Comparison of ENCODE assay signal across 30 cellular contexts in the genomic region with DNA sequence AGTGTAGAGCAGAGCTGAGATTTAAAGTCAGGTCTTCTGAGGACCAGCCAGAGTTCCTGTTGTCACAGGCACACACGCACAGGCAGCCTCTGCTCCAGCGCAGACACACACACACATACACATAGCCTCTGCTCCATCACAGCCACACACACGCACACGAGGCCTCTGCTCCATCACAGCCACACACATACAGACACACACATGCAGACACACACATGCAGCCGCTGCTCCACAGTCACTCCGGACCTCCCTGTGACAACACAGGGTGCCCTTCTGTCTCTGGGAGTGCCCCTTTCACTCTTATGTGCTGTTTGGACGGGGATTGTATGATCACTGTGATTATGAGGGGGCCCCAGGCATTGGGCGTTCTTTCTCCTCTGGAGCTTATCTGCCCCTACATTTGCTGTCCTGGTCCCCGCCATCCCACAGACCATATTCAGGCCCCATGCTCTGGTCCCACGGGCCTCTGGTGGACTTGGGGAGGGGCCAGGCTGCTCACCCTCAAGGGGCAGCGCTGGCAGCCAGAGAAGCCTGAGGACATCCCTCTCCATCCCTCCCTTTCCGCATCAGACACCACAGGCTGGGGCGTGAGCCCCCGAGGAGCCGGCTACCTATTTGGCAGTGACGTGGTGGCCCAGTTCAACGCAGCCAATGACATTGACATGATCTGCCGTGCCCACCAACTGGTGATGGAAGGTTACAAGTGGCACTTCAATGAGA. TPM values are rescaled to one million over a fixed set of nuclear protein-coding genes. Genes with fewer than 3 reads are reported as not detected.
DNase-seq lines count a peak whose midpoint lies in the region; ATAC-seq and TF ChIP-seq lines count a peak whose summit lies in the region.
"Had no signal": no experiment of that assay in that cellular context is flagged by ENCODE, and none has a peak within 500 bp of the region (broad histone marks: within the 10 kb centered on the region; RNA-seq: fewer than 3 reads in every experiment).

No MANE protein-coding gene starts in this region.

- H3K27me3 ChIP-seq in left ventricle myocardium inferior (ENCODE audit: low read depth) (no peaks in the 10 kb centered on the region), prostate gland (replicated peaks; ENCODE audit: insufficient read depth) (no peaks in the 10 kb centered on the region)
- H3K27me3 ChIP-seq: brain microvascular endothelial cell, esophagus muscularis mucosa, tibial nerve had no signal

- 84% methylated on average over 15 of the region's 18 CpGs for WGBS in prostate gland

- TF ChIP-seq CTCF in left ventricle myocardium inferior (IDR thresholded peaks at IDR 0.05; ENCODE audit: borderline replicate concordance) = no peak
- no peak for TF ChIP-seq CTCF in RWPE1 (conservative IDR thresholded peaks at IDR 0.05; ENCODE audit: low read depth)
- TF ChIP-seq CTCF in prostate gland (IDR thresholded peaks at IDR 0.05) = no peak

- intact Hi-C loops in left ventricle myocardium inferior (cut with micrococcal nuclease) = no loop called here
- intact Hi-C loops in left cardiac atrium (cut with DNase I) = no loop called here
- intact Hi-C loops in left colon (cut with DNase I, micrococcal nuclease) = no loop called here
- intact Hi-C loops in prostate gland (cut with DNase I) = no loop called here

- POLR2A ChIA-PET in RWPE1 (lab: Yijun Ruan, JAX; ENCODE audit: low non-redundant PET) = no interaction called here

- peaks cover 25% of the 10 kb centered on the region for H3K4me1 Mint-ChIP-seq in stimulated activated effector memory CD8-positive, alpha-beta T cell treated with anti-CD3 and anti-CD28 coated beads, Interleukin-12 subunit alpha, Interleukin-12 subunit beta, amount 100 ng/mL, for 72 hours
- H3K4me1 Mint-ChIP-seq: mesothelial cell of epicardium had no signal

- DNase-seq in left ventricle myocardium inferior (no peak), left cardiac atrium (no peak), RWPE1 (ENCODE audit: low spot score) (no peak), left colon (no peak), prostate gland (ENCODE audit: low spot score) (no peak), AML-193 (lab: John Stamatoyannopoulos, UW) (no peak)
- DNase-seq in stimulated activated effector memory CD8-positive, alpha-beta T cell treated with anti-CD3 and anti-CD28 coated beads, Interleukin-12 subunit alpha, Interleukin-12 subunit beta, amount 100 ng/mL, for 72 hours (ENCODE audit: low spot score in 2 of 2) = no peak
- DNase-seq in stimulated activated CD4-positive, alpha-beta T cell treated with anti-CD3 and anti-CD28 coated beads, Interleukin-2, amount 100 ng/mL, for 24 hours = no peak
- DNase-seq: activated CD4-positive, alpha-beta memory T cell treated with anti-CD3 and anti-CD28 coated beads for 36 hours; activated gamma-delta T cell; brain microvascular endothelial cell; cerebellar nuclear complex; dermis blood vessel endothelial cell; EL; foreskin fibroblast; head of caudate nucleus; Karpas-422; naive B cell; NCI-H2029 treated with DMSO at 0.1 percent for 48 hours; NCI-H524 treated with DMSO at 0.1 percent for 48 hours; PC-9; SHP77; small intestine; stimulated activated CD8-positive, alpha-beta memory T cell treated with anti-CD3 and anti-CD28 coated beads, Interleukin-4, amount 100 ng/mL, for 48 hours; T-helper 17 cell had no signal

- H3K27ac ChIP-seq in left ventricle myocardium inferior (replicated peaks) (peak overlapping the region; percentile 62), RWPE1 (peak overlapping the region; percentile 60), prostate gland (no peak overlapping the region)
- H3K27ac ChIP-seq: brain microvascular endothelial cell, PC-9 had no signal

- TF ChIP-seq POLR2A in prostate gland (IDR thresholded peaks at IDR 0.05) = no peak

- H3K9me3 ChIP-seq in left ventricle myocardium inferior (replicated peaks) (no peaks in the 10 kb centered on the region), prostate gland (no peaks in the 10 kb centered on the region)
- H3K9me3 ChIP-seq: esophagus muscularis mucosa, tibial nerve had no signal

- H3K9me3 Mint-ChIP-seq in stimulated activated effector memory CD8-positive, alpha-beta T cell treated with anti-CD3 and anti-CD28 coated beads, Interleukin-12 subunit alpha, Interleukin-12 subunit beta, amount 100 ng/mL, for 72 hours = no peaks in the 10 kb centered on the region
- H3K9me3 Mint-ChIP-seq: activated CD4-positive, alpha-beta memory T cell treated with anti-CD3 and anti-CD28 coated beads for 36 hours; mesothelial cell of epicardium; naive B cell had no signal

- CTCF ChIA-PET in RWPE1 (lab: Yijun Ruan, JAX) = interaction anchor here (0.6 kb wide), 1 partner anchor 13 kb away, joined by 6 read pairs; no protein-coding TSS in a partner anchor

- H3K4me3 ChIP-seq in left ventricle myocardium inferior (no peak overlapping the region), prostate gland (no peak overlapping the region)
- H3K4me3 ChIP-seq: esophagus muscularis mucosa, PC-9, tibial nerve had no signal

- H3K36me3 Mint-ChIP-seq in stimulated activated effector memory CD8-positive, alpha-beta T cell treated with anti-CD3 and anti-CD28 coated beads, Interleukin-12 subunit alpha, Interleukin-12 subunit beta, amount 100 ng/mL, for 72 hours = peaks cover 77% of the 10 kb centered on the region

- H3K4me1 ChIP-seq in left ventricle myocardium inferior (peaks cover 27% of the 10 kb centered on the region), prostate gland (replicated peaks) (no peaks in the 10 kb centered on the region)

- H3K36me3 ChIP-seq in left ventricle myocardium inferior (peaks cover 66% of the 10 kb centered on the region), prostate gland (peaks cover 0 to 34% of the 10 kb centered on the region in 2 donors)

- H3K27ac Mint-ChIP-seq in stimulated activated effector memory CD8-positive, alpha-beta T cell treated with anti-CD3 and anti-CD28 coated beads, Interleukin-12 subunit alpha, Interleukin-12 subunit beta, amount 100 ng/mL, for 72 hours = no peak overlapping the region
- H3K27ac Mint-ChIP-seq: activated CD4-positive, alpha-beta memory T cell treated with anti-CD3 and anti-CD28 coated beads for 36 hours; B cell; mesothelial cell of epicardium; T-helper 17 cell had no signal

- ATAC-seq in left cardiac atrium = no peak
- peak; percentile 3 for ATAC-seq in left colon
- peak; percentile 14 for ATAC-seq in stimulated activated effector memory CD8-positive, alpha-beta T cell treated with anti-CD3 and anti-CD28 coated beads, Interleukin-12 subunit alpha, Interleukin-12 subunit beta, amount 100 ng/mL, for 72 hours
- ATAC-seq: activated CD4-positive, CD25-positive, alpha-beta regulatory T cell treated with anti-CD3 and anti-CD28 coated beads, Interleukin-2, amount 50 U/mL, for 24 hours had no signal

- no peak overlapping the region for H3K4me3 Mint-ChIP-seq in stimulated activated effector memory CD8-positive, alpha-beta T cell treated with anti-CD3 and anti-CD28 coated beads, Interleukin-12 subunit alpha, Interleukin-12 subunit beta, amount 100 ng/mL, for 72 hours
- H3K4me3 Mint-ChIP-seq: activated CD4-positive, alpha-beta memory T cell treated with anti-CD3 and anti-CD28 coated beads for 36 hours; B cell; mesothelial cell of epicardium; T-helper 17 cell had no signal

RNA-seq across cellular contexts. Expression of a gene that starts 7.5 kb away (rescaled TPM):
- total RNA-seq in left ventricle myocardium inferior (1.0 TPM), left cardiac atrium (under 1 TPM; 0.55 to 0.80 TPM), left colon (1 to 10 TPM in 1 of 2 donors, under 1 TPM in 1; 0.92 to 1.1 TPM), prostate gland (1 to 10 TPM; 1.5 to 2.5 TPM)

RNA-seq across cellular contexts. Expression of a gene that starts 8.5 kb away (rescaled TPM):
- total RNA-seq in left ventricle myocardium inferior (32.2 TPM), left cardiac atrium (10 to 100 TPM; 34.2 to 41.1 TPM), left colon (100 to 1,000 TPM; 101 to 106 TPM), prostate gland (10 to 100 TPM; 67.8 to 85.4 TPM)

RNA-seq across cellular contexts. Expression of a gene that starts 11.8 kb away (rescaled TPM):
- total RNA-seq in left ventricle myocardium inferior (54.4 TPM), left cardiac atrium (10 to 100 TPM; 39.5 to 54.1 TPM), left colon (10 to 100 TPM; 30.5 to 58.2 TPM), prostate gland (100 to 1,000 TPM; 150 to 164 TPM)

RNA-seq across cellular contexts. Expression of a gene that starts 18.7 kb away (rescaled TPM):
- 3,337 TPM for total RNA-seq in left ventricle myocardium inferior
- total RNA-seq in left cardiac atrium = 1,000 to 10,000 TPM; 2,548 to 2,783 TPM
- total RNA-seq in left colon = 1,000 to 10,000 TPM; 1,798 to 1,835 TPM
- 100 to 1,000 TPM; 884 to 943 TPM for total RNA-seq in prostate gland

RNA-seq across cellular contexts. Expression of a gene that starts 29.1 kb away (rescaled TPM):
- 2.3 TPM for total RNA-seq in left ventricle myocardium inferior
- 1 to 10 TPM; 2.6 to 3.4 TPM for total RNA-seq in left cardiac atrium
- total RNA-seq in left colon = 10 to 100 TPM; 62.3 to 88.7 TPM
- total RNA-seq in prostate gland = 1 to 10 TPM in 1 of 2 donors, under 1 TPM in 1; 0.91 to 2.4 TPM

Comparison
In these comparisons a context has a peak if more than half of its experiments do, and no peak if none do; other contexts are left out.
1. H3K27ac ChIP-seq: peak in left ventricle myocardium inferior (single experiment) and RWPE1 (single experiment); none in prostate gland (0 of 2).
2. ATAC-seq: peak in left colon (single experiment) and stimulated activated effector memory CD8-positive, alpha-beta T cell treated with anti-CD3 and anti-CD28 coated beads, Interleukin-12 subunit alpha, Interleukin-12 subunit beta, amount 100 ng/mL, for 72 hours (single experiment); none in left cardiac atrium (0 of 2).